In genomic region chr11:115325523-115325922, GRCh38 we compare ENCODE assay signal across 15 cellular contexts.
"Had no signal": no experiment of that assay in that cellular context is flagged by ENCODE, and none has a peak within 500 bp of the region (broad histone marks: within the 10 kb centered on the region; RNA-seq: fewer than 3 reads in every experiment).

No MANE protein-coding gene starts in this region.

- H3K4me3 ChIP-seq: prostate gland, right lobe of liver had no signal

- H3K4me3 Mint-ChIP-seq: activated CD4-positive, alpha-beta T cell treated with anti-CD3 and anti-CD28 coated beads, Interleukin-2, amount 10 ng/mL, durations not matched to agents 7 days and 5 days; activated naive CD8-positive, alpha-beta T cell; nephron; stimulated activated effector memory CD8-positive, alpha-beta T cell treated with anti-CD3 and anti-CD28 coated beads, Interleukin-12 subunit alpha, Interleukin-12 subunit beta, amount 100 ng/mL, for 72 hours; WTC11 had no signal

- H3K27me3 ChIP-seq: brain microvascular endothelial cell, esophagus muscularis mucosa, right lobe of liver, transverse colon had no signal

- H3K27ac ChIP-seq: brain microvascular endothelial cell, esophagus muscularis mucosa, prostate gland, right lobe of liver, transverse colon had no signal

- DNase-seq: activated CD4-positive, alpha-beta T cell treated with anti-CD3 and anti-CD28 coated beads, Interleukin-2, amount 10 ng/mL, durations not matched to agents 7 days and 5 days; brain microvascular endothelial cell; head of caudate nucleus; islet precursor cell; mesenchymal stem cell; occipital lobe; right lobe of liver; transverse colon had no signal

- H3K9me3 Mint-ChIP-seq: activated CD4-positive, alpha-beta T cell treated with anti-CD3 and anti-CD28 coated beads, Interleukin-2, amount 10 ng/mL, durations not matched to agents 7 days and 5 days; nephron; stimulated activated effector memory CD8-positive, alpha-beta T cell treated with anti-CD3 and anti-CD28 coated beads, Interleukin-12 subunit alpha, Interleukin-12 subunit beta, amount 100 ng/mL, for 72 hours; WTC11 had no signal

- H3K9me3 ChIP-seq: esophagus muscularis mucosa, prostate gland, right lobe of liver, transverse colon had no signal

- H3K27ac Mint-ChIP-seq: activated CD4-positive, alpha-beta T cell treated with anti-CD3 and anti-CD28 coated beads, Interleukin-2, amount 10 ng/mL, durations not matched to agents 7 days and 5 days; activated naive CD8-positive, alpha-beta T cell; nephron; stimulated activated effector memory CD8-positive, alpha-beta T cell treated with anti-CD3 and anti-CD28 coated beads, Interleukin-12 subunit alpha, Interleukin-12 subunit beta, amount 100 ng/mL, for 72 hours; WTC11 had no signal

- H3K36me3 Mint-ChIP-seq: activated naive CD8-positive, alpha-beta T cell; stimulated activated effector memory CD8-positive, alpha-beta T cell treated with anti-CD3 and anti-CD28 coated beads, Interleukin-12 subunit alpha, Interleukin-12 subunit beta, amount 100 ng/mL, for 72 hours; WTC11 had no signal

- H3K4me1 ChIP-seq: prostate gland had no signal

- FAIRE-seq: endometrium had no signal

- ATAC-seq: stimulated activated effector memory CD8-positive, alpha-beta T cell treated with anti-CD3 and anti-CD28 coated beads, Interleukin-12 subunit alpha, Interleukin-12 subunit beta, amount 100 ng/mL, for 72 hours had no signal

- H3K36me3 ChIP-seq: brain microvascular endothelial cell, esophagus muscularis mucosa, prostate gland, right lobe of liver, transverse colon had no signal
